In the genomic region with DNA sequence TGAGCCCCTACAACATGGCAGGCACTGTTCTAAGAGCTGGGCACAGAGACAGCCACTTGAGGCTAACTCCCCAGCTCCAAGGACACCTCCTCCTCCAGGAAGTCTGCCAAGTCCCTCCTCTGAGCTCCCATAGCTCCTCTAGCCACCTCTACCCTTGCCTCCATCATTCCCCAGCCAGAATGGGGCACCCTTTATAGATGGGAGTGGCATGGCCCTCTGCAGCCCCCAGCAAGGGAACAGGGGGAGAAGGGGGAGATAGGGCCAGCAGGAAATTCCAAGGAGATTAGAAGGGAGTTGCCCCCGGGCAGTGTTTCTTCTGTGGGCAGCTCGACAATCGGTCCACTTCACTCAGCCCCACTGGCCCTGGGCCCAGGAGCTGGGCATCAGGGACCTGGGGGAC, we compare ENCODE assay signal across 9 cellular contexts. TPM values are rescaled to one million over a fixed set of nuclear protein-coding genes. Genes with fewer than 3 reads are reported as not detected.
DNase-seq lines count a peak whose midpoint lies in the region; TF ChIP-seq lines count a peak whose summit lies in the region.
"Had no signal": no experiment of that assay in that cellular context is flagged by ENCODE, and none has a peak within 500 bp of the region (broad histone marks: within the 10 kb centered on the region; RNA-seq: fewer than 3 reads in every experiment).

No MANE protein-coding gene starts in this region.

- H3K4me3 ChIP-seq in ascending aorta (no peak overlapping the region), left ventricle myocardium inferior (peak overlapping the region; percentile 16)

- H3K27ac ChIP-seq in ascending aorta (peak overlapping the region; percentile 93 to 99), left ventricle myocardium inferior (replicated peaks) (peak overlapping the region; percentile 85), substantia nigra (ENCODE audit: low read depth, low read length, poor library complexity, severe bottlenecking) (peak overlapping the region; percentile 88)

- no peaks in the 10 kb centered on the region for H3K36me3 ChIP-seq in ascending aorta
- H3K36me3 ChIP-seq in left ventricle myocardium inferior = no peaks in the 10 kb centered on the region

- H3K4me1 ChIP-seq in ascending aorta = peaks cover 14 to 66% of the 10 kb centered on the region in 2 donors
- peaks cover 99% of the 10 kb centered on the region for H3K4me1 ChIP-seq in left ventricle myocardium inferior

- intact Hi-C loops in ascending aorta (cut with DNase I) (no loop called here), left ventricle myocardium inferior (cut with micrococcal nuclease) (no loop called here)

- DNase-seq in HT1080 (ENCODE audit: low read depth) (peak; percentile 52), ascending aorta (ENCODE audit: low spot score in 2 of 2) (no peak), left ventricle myocardium inferior (no peak), substantia nigra (lab: John Stamatoyannopoulos, UW) (peak in 4 of 49 donors; percentile 17 to 34 (median 29)), NCI-H1694 treated with DMSO at 0.1 percent for 48 hours (lab: John Stamatoyannopoulos, UW) (no peak), kidney tubule cell (ENCODE audit: low spot score) (no peak), RPMI8226 (no peak)
- DNase-seq: stimulated activated CD4-positive, alpha-beta T cell treated with anti-CD3 and anti-CD28 coated beads, Interleukin-4, amount 100 ng/mL, for 4 hours had no signal

- H3K27me3 ChIP-seq in ascending aorta (no peaks in the 10 kb centered on the region), left ventricle myocardium inferior (ENCODE audit: low read depth) (no peaks in the 10 kb centered on the region)

- H3K9me3 ChIP-seq in ascending aorta (no peaks in the 10 kb centered on the region), left ventricle myocardium inferior (replicated peaks) (no peaks in the 10 kb centered on the region)

- TF ChIP-seq CTCF in ascending aorta (IDR thresholded peaks at IDR 0.05) (no peak), left ventricle myocardium inferior (IDR thresholded peaks at IDR 0.05; ENCODE audit: borderline replicate concordance) (no peak)

RNA-seq across cellular contexts. Expression of a gene that starts 19.7 kb away (rescaled TPM):
- not detected in 2 replicates for total RNA-seq in HT1080 (2014; rRNA removed; shearing (Covaris generic))
- not detected in 2 replicates for polyA plus RNA-seq in HT1080 (2015; cell fraction: cytosol; rRNA removed)
- 0.26 TPM in 1 of 2 replicates, not detected in the other for polyA plus RNA-seq in HT1080 (2015; cell fraction: nucleus; rRNA removed)
- not detected for total RNA-seq in ascending aorta
- not detected for total RNA-seq in left ventricle myocardium inferior
- total RNA-seq: activated CD4-positive, alpha-beta memory T cell treated with anti-CD3 and anti-CD28 coated beads, Interleukin-2, amount 10 ng/mL, durations not matched to agents 7 days and 5 days had no signal
